ENCODE assay signal across 11 cellular contexts in the genomic region with DNA sequence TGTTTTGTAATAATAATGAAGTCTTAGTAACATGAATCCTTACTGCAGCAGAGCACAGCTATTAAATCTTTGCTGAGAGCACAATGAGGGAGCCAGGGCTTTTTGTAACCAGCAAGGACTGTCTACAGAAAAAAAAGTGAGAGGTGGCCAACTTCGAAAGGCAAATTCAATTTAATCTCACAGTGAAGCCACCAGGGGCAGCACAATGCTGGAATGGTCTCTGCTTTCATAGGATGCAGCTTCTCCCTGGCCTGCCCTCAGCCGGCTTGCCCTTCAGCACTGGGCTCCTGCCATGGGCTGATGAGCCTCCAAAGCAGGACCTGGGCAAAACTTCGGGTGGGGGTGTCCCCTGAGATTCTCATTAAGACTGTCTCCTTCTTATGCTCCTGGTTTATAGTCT.
DNase-seq lines count a peak whose midpoint lies in the region; ATAC-seq and TF ChIP-seq lines count a peak whose summit lies in the region.
"Had no signal": no experiment of that assay in that cellular context is flagged by ENCODE, and none has a peak within 500 bp of the region (broad histone marks: within the 10 kb centered on the region; RNA-seq: fewer than 3 reads in every experiment).

No MANE protein-coding gene starts in this region.

- peak; percentile 86 for DNase-seq in NCI-H1436 treated with DMSO at 0.1 percent for 48 hours (lab: John Stamatoyannopoulos, UW)
- DNase-seq in cardiac fibroblast (ENCODE audit: low read depth in 2 of 2) = peak; percentile 22 to 47
- no peak for DNase-seq in nephron progenitor cell
- DNase-seq in activated CD8-positive, alpha-beta memory T cell treated with anti-CD3 and anti-CD28 coated beads, Interleukin-2, amount 50 U/mL, for 48 hours = no peak
- DNase-seq in pons (ENCODE audit: low spot score) = no peak
- DNase-seq: MM.1S, T1000 had no signal

- H3K27me3 Mint-ChIP-seq in nephron progenitor cell (ENCODE audit: low read depth, poor library complexity) = no peaks in the 10 kb centered on the region

- ATAC-seq in HG03045 (IDR thresholded peaks at IDR 0.05; ENCODE audit: unreplicated experiment) = no peak
- no peak for ATAC-seq in GM19351 (IDR thresholded peaks at IDR 0.05; ENCODE audit: unreplicated experiment)

- H3K9me3 Mint-ChIP-seq in nephron progenitor cell = no peaks in the 10 kb centered on the region

- peaks cover 27% of the 10 kb centered on the region for H3K36me3 Mint-ChIP-seq in nephron progenitor cell (ENCODE audit: low read depth)

- TF ChIP-seq CTCF in GM12872 (IDR thresholded peaks at IDR 0.05; ENCODE audit: insufficient read depth, low read depth, low read length) = peak; percentile 29; the same call in 2 of the 3 replicates
- peak; percentile 22 for TF ChIP-seq CTCF in cardiac fibroblast (IDR thresholded peaks at IDR 0.05; ENCODE audit: low read depth, low read length)
- no peak for TF ChIP-seq CTCF in nephron progenitor cell (IDR thresholded peaks at IDR 0.05)

- no peak overlapping the region for H3K4me3 Mint-ChIP-seq in nephron progenitor cell

- no peak overlapping the region for H3K4me3 ChIP-seq in cardiac fibroblast (replicated peaks in 1 of 2; ENCODE audit: low read depth in 2 of 2, low read length in 2 of 2)
- H3K4me3 ChIP-seq: uterus had no signal

- H3K27ac Mint-ChIP-seq in nephron progenitor cell = peak overlapping the region; percentile 6

- H3K4me1 Mint-ChIP-seq in nephron progenitor cell = peaks cover 3% of the 10 kb centered on the region

Comparison
In these comparisons a context has a peak if more than half of its experiments do, and no peak if none do; other contexts are left out.
1. DNase-seq: peak in NCI-H1436 treated with DMSO at 0.1 percent for 48 hours (single experiment) and cardiac fibroblast (2 of 2); none in nephron progenitor cell (single experiment), activated CD8-positive, alpha-beta memory T cell treated with anti-CD3 and anti-CD28 coated beads, Interleukin-2, amount 50 U/mL, for 48 hours (single experiment) and pons (single experiment).